In genomic region chr1:112995021-112995420, GRCh38 we compare ENCODE assay signal across 8 cellular contexts. TPM values are rescaled to one million over a fixed set of nuclear protein-coding genes. Genes with fewer than 3 reads are reported as not detected.
DNase-seq lines count a peak whose midpoint lies in the region; ATAC-seq, FAIRE-seq and TF ChIP-seq lines count a peak whose summit lies in the region.
"Not testable (repeated sequence)": the region's sequence is repeated elsewhere in the genome, so short reads cannot be mapped to it uniquely, and the experiment has no call there.

No MANE protein-coding gene starts in this region.

- not testable (repeated sequence) for H2BK12ac ChIP-seq in H1 (ENCODE audit: low read depth, low read length)

- not testable (repeated sequence) for H3K79me1 ChIP-seq in H1 (ENCODE audit: low read depth, low read length)

- not testable (repeated sequence) for H3K4me2 ChIP-seq in GM23338; H1 (ENCODE audit: insufficient read depth in 1 of 2, low read depth in 2 of 2, low read length in 2 of 2)

- not testable (repeated sequence) for H3K4ac ChIP-seq in H1 (replicated peaks; ENCODE audit: insufficient read length, low read depth, low read length)

- WGBS in H1 (ENCODE audit: extremely low coverage in 1 of 2, insufficient coverage in 1 of 2, insufficient read length in 1 of 2, insufficient replicate concordance in 2 of 2, low coverage in 1 of 2, low lambda C conversion rate in 2 of 2, missing lambda C conversion rate in 1 of 2), 2 experiments = 98% methylated on average over 7 of the region's 9 CpGs; no CpG with 5 or more reads in 1 of the 2 experiments
- WGBS in heart left ventricle, 4 donors = 85 to 92% (median 88%) methylated on average over 9 of the region's 9 CpGs
- 82% methylated on average over 9 of the region's 9 CpGs for WGBS in liver
- WGBS in psoas muscle, 3 donors = 66 to 87% (median 73%) methylated on average over 9 of the region's 9 CpGs
- WGBS in transverse colon (ENCODE audit: low coverage in 1 of 2), 2 donors = 91 to 93% methylated on average over 8 to 9 of the region's 9 CpGs

- not testable (repeated sequence) for TF ChIP-seq POLR2A in H1 (IDR thresholded peaks at IDR 0.05; ENCODE audit: control extremely low read depth in 1 of 2, low read depth in 2 of 2, low read length in 2 of 2); heart left ventricle (IDR thresholded peaks at IDR 0.05); transverse colon (IDR thresholded peaks at IDR 0.05)

- not testable (repeated sequence) for TF ChIP-seq EP300 in H1 (IDR thresholded peaks at IDR 0.05; ENCODE audit: borderline replicate concordance in 1 of 2, low read depth in 2 of 2, low read length in 2 of 2); transverse colon (IDR thresholded peaks at IDR 0.05; ENCODE audit: low read depth)

- H2AK5ac ChIP-seq in H1 (ENCODE audit: low read depth, low read length) = not testable (repeated sequence)

- H3K36me3 Mint-ChIP-seq in GM23338 (ENCODE audit: low read depth) = peaks cover 11% of the 10 kb centered on the region; the same call in 1 of the 3 replicates
- not testable (repeated sequence) for H3K36me3 Mint-ChIP-seq in WTC11
- peaks cover 22% of the 10 kb centered on the region for H3K36me3 Mint-ChIP-seq in stimulated activated effector memory CD8-positive, alpha-beta T cell treated with anti-CD3 and anti-CD28 coated beads, Interleukin-12 subunit alpha, Interleukin-12 subunit beta, amount 100 ng/mL, for 72 hours

- ATAC-seq in GM23338; WTC11; heart left ventricle; psoas muscle; stimulated activated effector memory CD8-positive, alpha-beta T cell treated with anti-CD3 and anti-CD28 coated beads, Interleukin-12 subunit alpha, Interleukin-12 subunit beta, amount 100 ng/mL, for 72 hours: not testable (repeated sequence)

- intact Hi-C loops in heart left ventricle (cut with DNase I) = loop anchor here in 5 of 10 donors (5.0 kb wide), 1 partner anchor 38 kb away; the partner anchor contains the start of gene SLC16A1 (in 5 of the 5)
- intact Hi-C loops in psoas muscle (cut with DNase I) = loop anchor here in 1 of 2 donors (5.0 kb wide), 1 partner anchor 38 kb away; the partner anchor contains the start of gene SLC16A1
- intact Hi-C loops in transverse colon (cut with DNase I; ENCODE audit: low total_unique reads) = loop anchor here (5.0 kb wide), 1 partner anchor 38 kb away; the partner anchor contains the start of gene SLC16A1

- not testable (repeated sequence) for TF ChIP-seq CTCF in GM23338 (conservative IDR thresholded peaks at IDR 0.05; ENCODE audit: low read depth in 2 of 2); WTC11 (IDR thresholded peaks at IDR 0.05); H1 (IDR thresholded peaks at IDR 0.05; ENCODE audit: control extremely low read depth in 1 of 3, insufficient read depth in 1 of 3, low read depth in 1 of 3, low read length in 3 of 3); heart left ventricle (IDR thresholded peaks at IDR 0.05); liver (IDR thresholded peaks at IDR 0.05; ENCODE audit: low read depth, low read length, missing input control); psoas muscle (IDR thresholded peaks at IDR 0.05); transverse colon (IDR thresholded peaks at IDR 0.05)

- POLR2A ChIA-PET in WTC11 (lab: Charles Lee) = not testable (repeated sequence)
- POLR2A ChIA-PET in H1 (lab: Charles Lee; ENCODE audit: partially characterized antibody) = interaction anchor here (0.7 kb wide), 1 partner anchor 39 kb away, joined by 3 read pairs; the partner anchor contains the start of gene SLC16A1

- H3K27ac ChIP-seq in GM23338 (ENCODE audit: low read depth) (0 out of 2 replicates have a peak overlapping the region, but pooled peaks have one; percentile 33), heart left ventricle (peak overlapping the region; percentile 38 to 94 (median 82)), psoas muscle (peak overlapping the region; percentile 81), transverse colon (peak overlapping the region; percentile 65 to 78 (median 72))
- H3K27ac ChIP-seq in H1 (ENCODE audit: low read depth, low read length); liver (ENCODE audit: low read depth in 1 of 2, low read length in 2 of 2): not testable (repeated sequence)

- H4K91ac ChIP-seq in H1 (replicated peaks; ENCODE audit: insufficient read length, low read length) = not testable (repeated sequence)

- H3K4me1 ChIP-seq in GM23338 (ENCODE audit: insufficient read depth) (peaks cover 14% of the 10 kb centered on the region; the same call in 1 of the 2 replicates), heart left ventricle (peaks cover 0 to 61% (median 16%) of the 10 kb centered on the region in 12 donors), liver (ENCODE audit: control insufficient read depth in 4 of 4, insufficient read depth in 4 of 4, low read length in 3 of 4) (peaks cover 9 to 33% (median 26%) of the 10 kb centered on the region in 4 donors), psoas muscle (peaks cover 74% of the 10 kb centered on the region)
- H3K4me1 ChIP-seq in H1 (replicated peaks in 1 of 4; ENCODE audit: control insufficient read depth in 3 of 4, insufficient read depth in 4 of 4, low read length in 3 of 4); transverse colon: not testable (repeated sequence)

- not testable (repeated sequence) for H3K18ac ChIP-seq in H1 (ENCODE audit: extremely low read depth, low read length)

- H2AFZ ChIP-seq in GM23338; H1 (ENCODE audit: low read length): not testable (repeated sequence)

- H4K20me1 ChIP-seq in GM23338 (replicated peaks; ENCODE audit: insufficient read depth); H1 (replicated peaks in 1 of 2; ENCODE audit: control insufficient read depth in 1 of 2, insufficient read depth in 2 of 2, low read length in 2 of 2): not testable (repeated sequence)

- H2BK20ac ChIP-seq in H1 (ENCODE audit: low read length) = not testable (repeated sequence)

- not testable (repeated sequence) for H3K4me3 Mint-ChIP-seq in GM23338; WTC11; stimulated activated effector memory CD8-positive, alpha-beta T cell treated with anti-CD3 and anti-CD28 coated beads, Interleukin-12 subunit alpha, Interleukin-12 subunit beta, amount 100 ng/mL, for 72 hours

- not testable (repeated sequence) for H3K27me3 Mint-ChIP-seq in GM23338 (ENCODE audit: insufficient read depth, low read depth, poor library complexity); WTC11 (ENCODE audit: low read depth)

- H3F3A ChIP-seq in GM23338 (replicated peaks; ENCODE audit: low read depth) = not testable (repeated sequence)

- not testable (repeated sequence) for H2BK5ac ChIP-seq in H1 (ENCODE audit: low read depth, low read length)

- H2BK120ac ChIP-seq in H1 (replicated peaks; ENCODE audit: low read depth, low read length) = not testable (repeated sequence)

- CTCF ChIA-PET in WTC11 (lab: Charles Lee) = interaction anchor here (1.0 kb wide), 1 partner anchor 47 kb away, joined by 3 read pairs; no protein-coding TSS in a partner anchor
- CTCF ChIA-PET in H1 (lab: Charles Lee; ENCODE audit: partially characterized antibody) = not testable (repeated sequence)

- H2BK15ac ChIP-seq in H1 (ENCODE audit: low read length) = not testable (repeated sequence)

- DNase-seq in GM23338 (ENCODE audit: low spot score); WTC11 (ENCODE audit: low spot score); H1 (ENCODE audit: low read depth in 1 of 2, low spot score in 2 of 2); heart left ventricle; psoas muscle; stimulated activated effector memory CD8-positive, alpha-beta T cell treated with anti-CD3 and anti-CD28 coated beads, Interleukin-12 subunit alpha, Interleukin-12 subunit beta, amount 100 ng/mL, for 72 hours (ENCODE audit: low spot score in 2 of 2); transverse colon: not testable (repeated sequence)

- not testable (repeated sequence) for H3K9me3 Mint-ChIP-seq in GM23338; WTC11; stimulated activated effector memory CD8-positive, alpha-beta T cell treated with anti-CD3 and anti-CD28 coated beads, Interleukin-12 subunit alpha, Interleukin-12 subunit beta, amount 100 ng/mL, for 72 hours

- H3K56ac ChIP-seq in H1 (replicated peaks; ENCODE audit: insufficient read length, low read depth, low read length) = not testable (repeated sequence)

- not testable (repeated sequence) for H3K14ac ChIP-seq in H1 (ENCODE audit: insufficient read length)

- H3K9me3 ChIP-seq in H1 (ENCODE audit: insufficient read depth in 2 of 2, low read depth in 1 of 2, low read length in 1 of 2); heart left ventricle; liver (ENCODE audit: control insufficient read depth in 4 of 4, low read length in 3 of 4); psoas muscle; transverse colon: not testable (repeated sequence)

- H4K5ac ChIP-seq in H1 (ENCODE audit: insufficient read length, low read depth, low read length) = not testable (repeated sequence)

- not testable (repeated sequence) for FAIRE-seq in H1 (lab: Jason Lieb, UNC)

- not testable (repeated sequence) for H4K8ac ChIP-seq in H1 (ENCODE audit: extremely low read depth, insufficient read depth, low read length)

- not testable (repeated sequence) for H3K36me3 ChIP-seq in GM23338 (ENCODE audit: insufficient read depth); H1 (ENCODE audit: control insufficient read depth in 2 of 4, insufficient read depth in 4 of 4, low read length in 3 of 4); liver (ENCODE audit: control insufficient read depth in 4 of 4, insufficient read depth in 3 of 4, low read depth in 1 of 4, low read length in 3 of 4); psoas muscle (ENCODE audit: insufficient read depth in 1 of 2, low read depth in 1 of 2); transverse colon
- peaks cover 0 to 11% (median 0%) of the 10 kb centered on the region in 9 donors for H3K36me3 ChIP-seq in heart left ventricle

- H3K9ac ChIP-seq in H1 (replicated peaks in 1 of 4; ENCODE audit: extremely low read depth in 1 of 4, low read depth in 3 of 4, low read length in 3 of 4); liver (ENCODE audit: low read depth in 1 of 2, low read length in 2 of 2): not testable (repeated sequence)

- H3K9me2 ChIP-seq in GM23338 (ENCODE audit: insufficient read depth) = not testable (repeated sequence)

- not testable (repeated sequence) for H3K23me2 ChIP-seq in H1 (ENCODE audit: low read depth, low read length)

- H3K27ac Mint-ChIP-seq in GM23338 = peak overlapping the region; percentile 8; the same call in 1 of the 2 replicates
- H3K27ac Mint-ChIP-seq in WTC11 = 0 out of 2 replicates have a peak overlapping the region, but pooled peaks have one; percentile 8
- peak overlapping the region; percentile 11 for H3K27ac Mint-ChIP-seq in stimulated activated effector memory CD8-positive, alpha-beta T cell treated with anti-CD3 and anti-CD28 coated beads, Interleukin-12 subunit alpha, Interleukin-12 subunit beta, amount 100 ng/mL, for 72 hours

- not testable (repeated sequence) for H3K23ac ChIP-seq in H1 (ENCODE audit: insufficient read length)

- H3K4me1 Mint-ChIP-seq in GM23338 = peaks cover 10% of the 10 kb centered on the region
- H3K4me1 Mint-ChIP-seq in WTC11 = peaks cover 11% of the 10 kb centered on the region
- not testable (repeated sequence) for H3K4me1 Mint-ChIP-seq in stimulated activated effector memory CD8-positive, alpha-beta T cell treated with anti-CD3 and anti-CD28 coated beads, Interleukin-12 subunit alpha, Interleukin-12 subunit beta, amount 100 ng/mL, for 72 hours

- not testable (repeated sequence) for H3K79me2 ChIP-seq in GM23338 (replicated peaks; ENCODE audit: insufficient read depth); H1 (ENCODE audit: control insufficient read depth in 1 of 2, insufficient read depth in 2 of 2, low read length in 2 of 2)

- not testable (repeated sequence) for TF ChIP-seq RAD21 in H1 (IDR thresholded peaks at IDR 0.05 in 1 of 2, conservative IDR thresholded peaks at IDR 0.05 in 1 of 2; ENCODE audit: low read depth in 2 of 2, low read length in 2 of 2); liver (IDR thresholded peaks at IDR 0.05)

- not testable (repeated sequence) for H3K4me3 ChIP-seq in GM23338; H1 (ENCODE audit: extremely low read depth in 1 of 4, insufficient read depth in 2 of 4, low read depth in 3 of 4, low read length in 4 of 4); heart left ventricle; liver (ENCODE audit: low read depth in 1 of 3, low read length in 3 of 3); psoas muscle; transverse colon

- H3K27me3 ChIP-seq in GM23338 (ENCODE audit: insufficient read depth); H1 (replicated peaks in 1 of 4; ENCODE audit: control insufficient read depth in 3 of 4, extremely low read depth in 1 of 4, insufficient read depth in 3 of 4, low read length in 3 of 4); heart left ventricle; liver (ENCODE audit: control insufficient read depth in 4 of 4, insufficient read depth in 4 of 4, low read length in 3 of 4); psoas muscle (ENCODE audit: insufficient read depth in 3 of 3, low read length in 2 of 3); transverse colon: not testable (repeated sequence)

- in situ Hi-C loops in transverse colon (cut with MboI; ENCODE audit: low pct_ligation_motif_present in 1 of 4, low pct_unique_long_range_greater_than_20kb in 1 of 4, low sequenced_read_pairs in 3 of 4) = not testable (repeated sequence)

RNA-seq across cellular contexts. Expression of gene SLC16A1, which starts 39.0 kb away (rescaled TPM):
- total RNA-seq in GM23338 (2014; rRNA removed; shearing (Covaris generic)) = 559 and 593 TPM in 2 replicates
- polyA plus RNA-seq in GM23338 (2016; fragmentation: Nextera tagmentation; extraction: Ambion mirVana) (218 and 231 TPM in 2 replicates), H1 (2011; rRNA removed) (508 and 545 TPM in 2 replicates), heart left ventricle (10 to 100 TPM; 60.5 to 75.1 TPM), liver (10 to 100 TPM; 28.3 to 31.7 TPM), psoas muscle (10 to 100 TPM; 23.9 to 52.8 (median 30.2) TPM)
- total RNA-seq in WTC11 (2021) (328 to 381 TPM (median 374 TPM) in 3 replicates), heart left ventricle (100 to 1,000 TPM; 116 to 192 (median 133) TPM), liver (10 to 100 TPM; 37.4 to 87.3 TPM), psoas muscle (10 to 100 TPM; 42.3 to 78.9 (median 53.3) TPM), transverse colon (100 to 1,000 TPM in 2 of 4 donors, 10 to 100 TPM in 2; 21.5 to 177 (median 109) TPM)
- 435 and 442 TPM in 2 replicates for total RNA-seq in H1 (2021; fragmentation: NEBNext Ultra II Directional; extraction: Animal tissue kit (Norgen Biotek cat#: 25700))
- 385 TPM for polyA plus RNA-seq in H1 (2011; cell fraction: cytosol; rRNA removed)
- 502 TPM for polyA plus RNA-seq in H1 (2011; cell fraction: nucleus; rRNA removed)
- polyA plus RNA-seq in H1 (2012, experiment 1 of 2) = 494 to 679 TPM (median 577 TPM) in 4 replicates
- polyA plus RNA-seq in H1 (2012, experiment 2 of 2) = 40.0 TPM
- 584 TPM for polyA plus RNA-seq in H1 (2013, experiment 1 of 2)
- 535 TPM for polyA plus RNA-seq in H1 (2013, experiment 2 of 2)
- polyA minus RNA-seq in H1 (2011; rRNA and poly(A)+ RNA removed) = 1,534 and 1,897 TPM in 2 replicates
- 589 TPM for polyA minus RNA-seq in H1 (2011; cell fraction: cytosol; rRNA and poly(A)+ RNA removed)
- polyA minus RNA-seq in H1 (2011; cell fraction: nucleus; rRNA and poly(A)+ RNA removed) = 376 TPM
